In the genomic region with DNA sequence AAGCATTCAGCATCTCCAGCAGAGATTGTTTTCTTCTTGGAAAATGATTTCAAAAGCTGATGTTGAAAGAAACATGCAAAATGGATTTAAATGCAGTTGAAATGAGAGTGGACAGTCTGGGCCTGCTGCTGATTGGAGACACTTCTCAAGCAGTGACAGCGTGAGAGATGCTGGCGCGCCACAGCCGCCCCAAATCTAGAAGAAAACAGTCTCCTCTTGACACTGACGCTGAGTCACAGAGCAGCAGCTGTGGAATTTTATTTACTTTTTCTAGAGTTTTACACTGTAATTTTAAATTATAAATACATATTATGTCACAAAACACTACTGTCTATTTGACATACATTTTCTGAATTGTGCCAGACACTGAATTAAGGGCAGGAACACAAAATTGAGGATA, we compare ENCODE assay signal across 19 cellular contexts.
DNase-seq lines count a peak whose midpoint lies in the region; ATAC-seq, FAIRE-seq and TF ChIP-seq lines count a peak whose summit lies in the region.
"Had no signal": no experiment of that assay in that cellular context is flagged by ENCODE, and none has a peak within 500 bp of the region (broad histone marks: within the 10 kb centered on the region; RNA-seq: fewer than 3 reads in every experiment).

No MANE protein-coding gene starts in this region.

- ATAC-seq in left ventricle myocardium superior (no peak), HG03520 (IDR thresholded peaks at IDR 0.05; ENCODE audit: unreplicated experiment) (no peak)
- ATAC-seq: GM12878, GM23338, HCT116 had no signal

- TF ChIP-seq CTCF in astrocyte (IDR thresholded peaks at IDR 0.05; ENCODE audit: insufficient read depth, low read depth, low read length): no peak
- no peak for TF ChIP-seq CTCF in choroid plexus epithelial cell (conservative IDR thresholded peaks at IDR 0.05; ENCODE audit: low read depth, low read length)
- TF ChIP-seq CTCF in fibroblast of the aortic adventitia (IDR thresholded peaks at IDR 0.05; ENCODE audit: insufficient read depth, low read length): no peak

- no peaks in the 10 kb centered on the region for H3K9me3 Mint-ChIP-seq in astrocyte (ENCODE audit: unreplicated experiment)
- H3K9me3 Mint-ChIP-seq: GM23338, H9 had no signal

- DNase-seq in astrocyte (ENCODE audit: low read depth): peak; percentile 27
- peak; percentile 29 for DNase-seq in choroid plexus epithelial cell (ENCODE audit: low read depth)
- DNase-seq in fibroblast of the aortic adventitia (ENCODE audit: low read depth): peak; percentile 46
- no peak for DNase-seq in left ventricle myocardium superior
- DNase-seq in GDM1 (lab: John Stamatoyannopoulos, UW): no peak
- no peak for DNase-seq in pons (ENCODE audit: low spot score)
- DNase-seq: C1 segment of cervical spinal cord; Calu3; CD4-positive, alpha-beta memory T cell; COR-L47; DMS53; DMS79 treated with DMSO at 0.1 percent for 48 hours; H9 had no signal

- no peak overlapping the region for H3K4me3 ChIP-seq in astrocyte (ENCODE audit: insufficient read depth, low read depth, low read length)
- H3K4me3 ChIP-seq in choroid plexus epithelial cell (ENCODE audit: low read depth, low read length): no peak overlapping the region
- no peak overlapping the region for H3K4me3 ChIP-seq in fibroblast of the aortic adventitia (ENCODE audit: low read depth, low read length)
- H3K4me3 ChIP-seq: GM12878, GM23338 had no signal

- H3K27ac ChIP-seq in astrocyte (ENCODE audit: low read depth, low read length): no peak overlapping the region

- no peaks in the 10 kb centered on the region for H4K20me1 ChIP-seq in astrocyte (ENCODE audit: insufficient read depth, low read length)

- no peak overlapping the region for H3K9ac ChIP-seq in astrocyte (ENCODE audit: low read length)

- H3K27me3 ChIP-seq in astrocyte (ENCODE audit: insufficient read depth, low read length): no peaks in the 10 kb centered on the region

- H3K36me3 Mint-ChIP-seq in astrocyte (ENCODE audit: low read depth, unreplicated experiment): no peaks in the 10 kb centered on the region
- H3K36me3 Mint-ChIP-seq: CD4-positive, alpha-beta memory T cell had no signal

- no peak for FAIRE-seq in astrocyte (lab: Jason Lieb, UNC)
- FAIRE-seq: G401.6, GM12878, GM19239 had no signal

- H2AFZ ChIP-seq in astrocyte (ENCODE audit: low read depth, low read length): no peak overlapping the region
- H2AFZ ChIP-seq: GM23338 had no signal

- H3K9me3 ChIP-seq in astrocyte (ENCODE audit: insufficient read depth, low read depth, low read length): no peaks in the 10 kb centered on the region

- no peaks in the 10 kb centered on the region for H3K36me3 ChIP-seq in astrocyte (ENCODE audit: insufficient read depth, low read length)

- no peak overlapping the region for H3K27ac Mint-ChIP-seq in astrocyte (ENCODE audit: unreplicated experiment)
- H3K27ac Mint-ChIP-seq: CD4-positive, alpha-beta memory T cell; GM23338; H9 had no signal

- H3K79me2 ChIP-seq in astrocyte (ENCODE audit: insufficient read depth, low read length): no peaks in the 10 kb centered on the region

- intact Hi-C loops in left ventricle myocardium superior (cut with micrococcal nuclease): no loop called here

- peaks cover 4% of the 10 kb centered on the region for H3K4me1 ChIP-seq in astrocyte (ENCODE audit: insufficient read depth, low read length)

- H3K4me3 Mint-ChIP-seq in astrocyte (ENCODE audit: unreplicated experiment): no peak overlapping the region
- H3K4me3 Mint-ChIP-seq: CD4-positive, alpha-beta memory T cell; GM23338; H9 had no signal

- no peak overlapping the region for H3K4me2 ChIP-seq in astrocyte (ENCODE audit: low read length)
- H3K4me2 ChIP-seq: GM23338 had no signal

- peaks cover 2% of the 10 kb centered on the region for H3K27me3 Mint-ChIP-seq in astrocyte (ENCODE audit: low read depth, unreplicated experiment)

- H3K4me1 Mint-ChIP-seq in astrocyte (ENCODE audit: low read depth, unreplicated experiment): peaks cover 7% of the 10 kb centered on the region

Comparison
In these comparisons a context has a peak if more than half of its experiments do, and no peak if none do; other contexts are left out.
1. DNase-seq: peak in astrocyte (single experiment), choroid plexus epithelial cell (single experiment) and fibroblast of the aortic adventitia (single experiment); none in left ventricle myocardium superior (single experiment), GDM1 (single experiment) and pons (single experiment).